Comparison of ENCODE assay signal across 14 cellular contexts in the genomic region with DNA sequence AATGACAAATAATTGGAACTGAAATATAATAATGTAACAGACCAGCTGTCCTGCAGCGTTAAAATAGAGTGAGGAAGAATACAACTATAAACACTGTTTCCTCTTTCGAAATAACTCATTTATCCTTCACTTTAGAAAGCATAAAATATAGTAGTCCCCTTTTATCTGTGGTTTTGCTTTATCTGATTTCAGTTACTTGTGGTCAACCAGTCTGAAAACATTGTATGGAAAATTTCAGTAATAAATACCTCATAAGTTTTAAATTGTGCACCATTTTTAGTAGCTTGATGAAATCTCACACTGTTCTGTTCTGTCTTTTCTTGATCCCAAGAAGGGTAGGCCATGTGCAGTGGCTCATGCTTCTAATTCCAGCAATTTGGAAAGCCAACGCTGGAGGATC. TPM values are rescaled to one million over a fixed set of nuclear protein-coding genes. Genes with fewer than 3 reads are reported as not detected.
DNase-seq lines count a peak whose midpoint lies in the region; ATAC-seq, FAIRE-seq and TF ChIP-seq lines count a peak whose summit lies in the region.
"Had no signal": no experiment of that assay in that cellular context is flagged by ENCODE, and none has a peak within 500 bp of the region (broad histone marks: within the 10 kb centered on the region; RNA-seq: fewer than 3 reads in every experiment).

No MANE protein-coding gene starts in this region.

- no peaks in the 10 kb centered on the region for H3K27me3 Mint-ChIP-seq in astrocyte (ENCODE audit: low read depth, unreplicated experiment)
- no peaks in the 10 kb centered on the region for H3K27me3 Mint-ChIP-seq in activated CD4-positive, alpha-beta T cell treated with anti-CD3 and anti-CD28 coated beads, Interleukin-2, amount 10 ng/mL, durations not matched to agents 24 days and 14 days
- H3K27me3 Mint-ChIP-seq: naive B cell had no signal

- no peak overlapping the region for H3K27ac Mint-ChIP-seq in astrocyte (ENCODE audit: unreplicated experiment)
- H3K27ac Mint-ChIP-seq in activated CD4-positive, alpha-beta T cell treated with anti-CD3 and anti-CD28 coated beads, Interleukin-2, amount 10 ng/mL, durations not matched to agents 24 days and 14 days, result no peak overlapping the region
- H3K27ac Mint-ChIP-seq: H9 had no signal

- no peak for TF ChIP-seq POLR2A in gastrocnemius medialis (IDR thresholded peaks at IDR 0.05)

- H3K4me3 Mint-ChIP-seq in astrocyte (ENCODE audit: unreplicated experiment), result no peak overlapping the region
- no peak overlapping the region for H3K4me3 Mint-ChIP-seq in activated CD4-positive, alpha-beta T cell treated with anti-CD3 and anti-CD28 coated beads, Interleukin-2, amount 10 ng/mL, durations not matched to agents 24 days and 14 days
- H3K4me3 Mint-ChIP-seq: brain, H9 had no signal

- H3K4me1 Mint-ChIP-seq in astrocyte (ENCODE audit: low read depth, unreplicated experiment), result peaks cover 12% of the 10 kb centered on the region
- peaks cover 6% of the 10 kb centered on the region for H3K4me1 Mint-ChIP-seq in activated CD4-positive, alpha-beta T cell treated with anti-CD3 and anti-CD28 coated beads, Interleukin-2, amount 10 ng/mL, durations not matched to agents 24 days and 14 days
- H3K4me1 Mint-ChIP-seq: brain, H9 had no signal

- intact Hi-C loops in gastrocnemius medialis (cut with DNase I; ENCODE audit: low total_unique reads) (no loop called here), Right ventricle myocardium superior (cut with DNase I) (no loop called here)
- intact Hi-C loops in activated CD4-positive, alpha-beta T cell treated with anti-CD3 and anti-CD28 coated beads, Interleukin-2, amount 10 ng/mL, durations not matched to agents 24 days and 14 days (cut with micrococcal nuclease), result no loop called here

- H2AFZ ChIP-seq in astrocyte (ENCODE audit: low read depth, low read length), result no peak overlapping the region

- no peak for FAIRE-seq in astrocyte (lab: Jason Lieb, UNC)

- ATAC-seq in GM18502 (IDR thresholded peaks at IDR 0.05; ENCODE audit: poor library complexity, unreplicated experiment) (peak; percentile 94), HG02588 (IDR thresholded peaks at IDR 0.05; ENCODE audit: unreplicated experiment) (peak; percentile 76), gastrocnemius medialis (no peak), Right ventricle myocardium superior (ENCODE audit: poor library complexity) (no peak)

- H3K36me3 Mint-ChIP-seq in astrocyte (ENCODE audit: low read depth, unreplicated experiment), result no peaks in the 10 kb centered on the region
- H3K36me3 Mint-ChIP-seq in activated CD4-positive, alpha-beta T cell treated with anti-CD3 and anti-CD28 coated beads, Interleukin-2, amount 10 ng/mL, durations not matched to agents 24 days and 14 days (ENCODE audit: low read depth), result no peaks in the 10 kb centered on the region
- H3K36me3 Mint-ChIP-seq: brain, naive B cell had no signal

- H3K27me3 ChIP-seq in astrocyte (ENCODE audit: insufficient read depth, low read length) (no peaks in the 10 kb centered on the region), brain microvascular endothelial cell (replicated peaks) (no peaks in the 10 kb centered on the region), gastrocnemius medialis (no peaks in the 10 kb centered on the region)
- H3K27me3 ChIP-seq: vagina had no signal

- H3K4me3 ChIP-seq in astrocyte (ENCODE audit: insufficient read depth, low read depth, low read length) (no peak overlapping the region), brain microvascular endothelial cell (ENCODE audit: low read depth, low read length) (no peak overlapping the region), gastrocnemius medialis (no peak overlapping the region)
- H3K4me3 ChIP-seq: vagina had no signal

- H4K20me1 ChIP-seq in astrocyte (ENCODE audit: insufficient read depth, low read length), result no peaks in the 10 kb centered on the region

- no peaks in the 10 kb centered on the region for H3K79me2 ChIP-seq in astrocyte (ENCODE audit: insufficient read depth, low read length)

- in situ Hi-C loops in KBM-7 (cut with MboI; ENCODE audit: low pct_unique_long_range_greater_than_20kb, low sequenced_read_pairs), result no loop called here
- in situ Hi-C loops in brain microvascular endothelial cell (cut with HindIII; ENCODE audit: low pct_ligation_motif_present, low sequenced_read_pairs), result no loop called here
- in situ Hi-C loops in gastrocnemius medialis (cut with MboI; ENCODE audit: low sequenced_read_pairs in 4 of 4), result no loop called here

- H3K36me3 ChIP-seq in astrocyte (ENCODE audit: insufficient read depth, low read length), result no peaks in the 10 kb centered on the region
- no peaks in the 10 kb centered on the region for H3K36me3 ChIP-seq in brain microvascular endothelial cell (replicated peaks)
- H3K36me3 ChIP-seq in gastrocnemius medialis, result no peaks in the 10 kb centered on the region
- H3K36me3 ChIP-seq: vagina had no signal

- H3K4me1 ChIP-seq in astrocyte (ENCODE audit: insufficient read depth, low read length), result no peaks in the 10 kb centered on the region
- H3K4me1 ChIP-seq in gastrocnemius medialis, result no peaks in the 10 kb centered on the region
- H3K4me1 ChIP-seq: vagina had no signal

- no peak for TF ChIP-seq CTCF in astrocyte (IDR thresholded peaks at IDR 0.05; ENCODE audit: insufficient read depth, low read depth, low read length)
- no peak for TF ChIP-seq CTCF in brain microvascular endothelial cell (IDR thresholded peaks at IDR 0.05; ENCODE audit: low read depth, low read length, missing control alignments)
- TF ChIP-seq CTCF in gastrocnemius medialis (IDR thresholded peaks at IDR 0.05 in 4 of 5, conservative IDR thresholded peaks at IDR 0.05 in 1 of 5), result no peak

- H3K4me2 ChIP-seq in astrocyte (ENCODE audit: low read length), result no peak overlapping the region

- H3K9me3 Mint-ChIP-seq in astrocyte (ENCODE audit: unreplicated experiment), result no peaks in the 10 kb centered on the region
- H3K9me3 Mint-ChIP-seq in activated CD4-positive, alpha-beta T cell treated with anti-CD3 and anti-CD28 coated beads, Interleukin-2, amount 10 ng/mL, durations not matched to agents 24 days and 14 days, result peaks cover 3% of the 10 kb centered on the region
- H3K9me3 Mint-ChIP-seq: brain, H9 had no signal

- H3K9me3 ChIP-seq in astrocyte (ENCODE audit: insufficient read depth, low read depth, low read length) (no peaks in the 10 kb centered on the region), gastrocnemius medialis (no peaks in the 10 kb centered on the region)
- H3K9me3 ChIP-seq: vagina had no signal

- DNase-seq in KBM-7 (peak; percentile 64), astrocyte (ENCODE audit: low read depth) (peak; percentile 41), brain microvascular endothelial cell (no peak), gastrocnemius medialis (no peak), Right ventricle myocardium superior (no peak)
- no peak for DNase-seq in activated CD4-positive, alpha-beta T cell treated with anti-CD3 and anti-CD28 coated beads, Interleukin-2, amount 10 ng/mL, durations not matched to agents 24 days and 14 days
- DNase-seq: H9, naive B cell, NCI-H2107 had no signal

- no peak overlapping the region for H3K9ac ChIP-seq in astrocyte (ENCODE audit: low read length)

- H3K27ac ChIP-seq in astrocyte (ENCODE audit: low read depth, low read length), result no peak overlapping the region
- H3K27ac ChIP-seq in brain microvascular endothelial cell, result no peak overlapping the region
- no peak overlapping the region for H3K27ac ChIP-seq in gastrocnemius medialis
- H3K27ac ChIP-seq: vagina, VCaP had no signal

RNA-seq across cellular contexts. Expression of gene POLR1F, which starts 31.6 kb away (rescaled TPM):
- 18.9 and 21.7 TPM in 2 replicates for total RNA-seq in astrocyte
- 10 to 100 TPM in 1 of 4 donors, 1 to 10 TPM in 3; 8.0 to 18.0 (median 9.2) TPM for total RNA-seq in gastrocnemius medialis
- 6.4 TPM for total RNA-seq in Right ventricle myocardium superior
- 34.7 and 41.8 TPM in 2 replicates for total RNA-seq in activated CD4-positive, alpha-beta T cell treated with anti-CD3 and anti-CD28 coated beads, Interleukin-2, amount 10 ng/mL, durations not matched to agents 24 days and 14 days

Comparison
In these comparisons a context has a peak if more than half of its experiments do, and no peak if none do; other contexts are left out.
1. ATAC-seq: peak in GM18502 (single experiment) and HG02588 (single experiment); none in gastrocnemius medialis (0 of 2) and Right ventricle myocardium superior (single experiment).
2. DNase-seq: peak in KBM-7 (single experiment) and astrocyte (single experiment); none in brain microvascular endothelial cell (single experiment), gastrocnemius medialis (0 of 2), Right ventricle myocardium superior (single experiment) and activated CD4-positive, alpha-beta T cell treated with anti-CD3 and anti-CD28 coated beads, Interleukin-2, amount 10 ng/mL, durations not matched to agents 24 days and 14 days (single experiment).